In genomic region chr10:3761111-3761686, GRCh38 we compare ENCODE assay signal across 8 cellular contexts. TPM values are rescaled to one million over a fixed set of nuclear protein-coding genes. Genes with fewer than 3 reads are reported as not detected.
A peak's percentile ranks its signal among the peaks of the same experiment; 100 is the strongest.
DNase-seq lines count a peak whose midpoint lies in the region; ATAC-seq, FAIRE-seq and TF ChIP-seq lines count a peak whose summit lies in the region.

No MANE protein-coding gene starts in this region.

- H3K27me3 Mint-ChIP-seq in T-helper 1 cell treated with Interleukin-12 subunit alpha and Interleukin-12 subunit beta and Interleukin-4 antibody, amounts not matched to agents 30 μg/mL and 1 μg/mL, for 36 hours (ENCODE audit: low read depth), result no peaks in the 10 kb centered on the region
- peaks cover 17% of the 10 kb centered on the region for H3K27me3 Mint-ChIP-seq in H9 (ENCODE audit: low read depth)

- H3K23ac ChIP-seq in trophoblast cell (ENCODE audit: low read length), result no peak overlapping the region
- no peak overlapping the region for H3K23ac ChIP-seq in H9 (ENCODE audit: insufficient read length, low read depth, low read length)

- H2BK120ac ChIP-seq in trophoblast cell (ENCODE audit: insufficient read depth, low read length, poor library complexity) (peak overlapping the region; percentile 48), H9 (ENCODE audit: low read depth, low read length, poor library complexity, severe bottlenecking) (no peak overlapping the region)

- no peak overlapping the region for H3K9ac ChIP-seq in trophoblast cell (ENCODE audit: low read length)
- H3K9ac ChIP-seq in H9 (ENCODE audit: extremely low read depth, insufficient read length, low read length), result no peak overlapping the region

- H2BK15ac ChIP-seq in H9 (ENCODE audit: low read depth, low read length), result no peak overlapping the region

- FAIRE-seq in GM19239 (lab: Jason Lieb, UNC), result peak; percentile 95

- H3K27ac Mint-ChIP-seq in T-helper 1 cell treated with Interleukin-12 subunit alpha and Interleukin-12 subunit beta and Interleukin-4 antibody, amounts not matched to agents 30 μg/mL and 1 μg/mL, for 36 hours, result peak overlapping the region; percentile 93
- no peak overlapping the region for H3K27ac Mint-ChIP-seq in H9

- TF ChIP-seq CTCF in BE2C (IDR thresholded peaks at IDR 0.05; ENCODE audit: low read depth, low read length), result no peak
- no peak for TF ChIP-seq CTCF in H9 (conservative IDR thresholded peaks at IDR 0.05)

- H4K20me1 ChIP-seq in H9 (ENCODE audit: control insufficient read depth, insufficient read depth, insufficient read length), result no peaks in the 10 kb centered on the region

- H4K5ac ChIP-seq in H9 (ENCODE audit: insufficient read length, low read depth, low read length), result no peak overlapping the region

- no peak overlapping the region for H3K56ac ChIP-seq in H9 (ENCODE audit: insufficient read length, low read depth, low read length)

- H3K79me1 ChIP-seq in trophoblast cell (ENCODE audit: low read length) (peaks cover 28% of the 10 kb centered on the region), H9 (ENCODE audit: insufficient read depth, low read depth, low read length, poor library complexity, severe bottlenecking) (no peaks in the 10 kb centered on the region)

- H3T11ph ChIP-seq in H9 (ENCODE audit: low read length), result no peak overlapping the region

- no peak overlapping the region for H2BK20ac ChIP-seq in H9 (ENCODE audit: low read depth, low read length, poor library complexity, severe bottlenecking)

- H3K4ac ChIP-seq in trophoblast cell (ENCODE audit: low read depth, low read length) (no peak overlapping the region), H9 (ENCODE audit: low read depth, low read length) (no peak overlapping the region)

- peak overlapping the region; percentile 36 for H3K14ac ChIP-seq in trophoblast cell (ENCODE audit: low read length)
- H3K14ac ChIP-seq in H9 (ENCODE audit: insufficient read depth, low read length), result no peak overlapping the region

- peaks cover 27 to 38% of the 10 kb centered on the region in 2 experiments for H3K4me1 ChIP-seq in trophoblast cell (ENCODE audit: control insufficient read depth in 1 of 2, insufficient read depth in 2 of 2, low read length in 2 of 2)
- peaks cover 16% of the 10 kb centered on the region for H3K4me1 ChIP-seq in BE2C
- no peaks in the 10 kb centered on the region; the same call in 1 of the 2 replicates for H3K4me1 ChIP-seq in H9 (ENCODE audit: insufficient read depth, low read length)

- peaks cover 91% of the 10 kb centered on the region for H3K4me1 Mint-ChIP-seq in T-helper 1 cell treated with Interleukin-12 subunit alpha and Interleukin-12 subunit beta and Interleukin-4 antibody, amounts not matched to agents 30 μg/mL and 1 μg/mL, for 36 hours (ENCODE audit: low read depth)
- peaks cover 30 to 34% of the 10 kb centered on the region in 2 experiments for H3K4me1 Mint-ChIP-seq in H9

- H4K8ac ChIP-seq in trophoblast cell (ENCODE audit: low read depth, low read length) (no peak overlapping the region), H9 (replicated peaks; ENCODE audit: insufficient read length, low read depth, low read length) (no peak overlapping the region)

- no peak overlapping the region for H2AFZ ChIP-seq in trophoblast cell (ENCODE audit: insufficient read depth, low read length, poor library complexity)
- H2AFZ ChIP-seq in H9 (ENCODE audit: low read length), result no peak overlapping the region

- ATAC-seq in HG02981 (IDR thresholded peaks at IDR 0.05; ENCODE audit: unreplicated experiment), result peak; percentile 40

- no peaks in the 10 kb centered on the region for H3K27me3 ChIP-seq in trophoblast cell (ENCODE audit: insufficient read depth, low read length)
- peaks cover 7% of the 10 kb centered on the region for H3K27me3 ChIP-seq in BE2C
- H3K27me3 ChIP-seq in H9 (ENCODE audit: insufficient read depth, low read length), result 0 out of 2 replicates have a peak, but pooled peaks cover 2% of the 10 kb centered on the region

- H3K9me3 Mint-ChIP-seq in T-helper 1 cell treated with Interleukin-12 subunit alpha and Interleukin-12 subunit beta and Interleukin-4 antibody, amounts not matched to agents 30 μg/mL and 1 μg/mL, for 36 hours, result peaks cover 10% of the 10 kb centered on the region
- no peaks in the 10 kb centered on the region for H3K9me3 Mint-ChIP-seq in H9

- DNase-seq in GM19239 (ENCODE audit: insufficient read length, low spot score) (no peak), trophoblast cell (no peak), NCI-H226 (no peak), NCI-H345 treated with DMSO at 0.1 percent for 48 hours (lab: John Stamatoyannopoulos, UW; ENCODE audit: unreplicated experiment) (no peak), BE2C (no peak), H9 (no peak)

- H3K18ac ChIP-seq in trophoblast cell (ENCODE audit: low read length) (peak overlapping the region; percentile 45), H9 (ENCODE audit: insufficient read length, low read depth, low read length) (no peak overlapping the region)

- H3K36me3 ChIP-seq in trophoblast cell (ENCODE audit: control insufficient read depth in 1 of 2, insufficient read depth in 2 of 2, low read length in 2 of 2) (no peaks in the 10 kb centered on the region), BE2C (no peaks in the 10 kb centered on the region)

- H2BK12ac ChIP-seq in trophoblast cell (ENCODE audit: low read length) (peak overlapping the region; percentile 78), H9 (ENCODE audit: insufficient read length, low read depth, low read length) (no peak overlapping the region)

- peaks cover 20% of the 10 kb centered on the region for H3K36me3 Mint-ChIP-seq in T-helper 1 cell treated with Interleukin-12 subunit alpha and Interleukin-12 subunit beta and Interleukin-4 antibody, amounts not matched to agents 30 μg/mL and 1 μg/mL, for 36 hours (ENCODE audit: low read depth)
- no peaks in the 10 kb centered on the region for H3K36me3 Mint-ChIP-seq in H9 (ENCODE audit: insufficient read depth in 1 of 3, low read depth in 3 of 3)

- H2BK5ac ChIP-seq in trophoblast cell (ENCODE audit: low read depth, low read length, poor library complexity), result peak overlapping the region; percentile 23
- no peak overlapping the region for H2BK5ac ChIP-seq in H9 (ENCODE audit: insufficient read length, low read length)

- H3K4me3 ChIP-seq in trophoblast cell (ENCODE audit: low read depth, low read length) (no peak overlapping the region), BE2C (ENCODE audit: low read depth, low read length) (no peak overlapping the region)

- peak overlapping the region; percentile 31 for H2AK5ac ChIP-seq in trophoblast cell (ENCODE audit: low read length)
- no peak overlapping the region for H2AK5ac ChIP-seq in H9 (ENCODE audit: insufficient read length, low read length)

- no peaks in the 10 kb centered on the region for H3K79me2 ChIP-seq in trophoblast cell (ENCODE audit: control insufficient read depth, insufficient read depth, low read length, poor library complexity)
- no peaks in the 10 kb centered on the region for H3K79me2 ChIP-seq in H9 (ENCODE audit: insufficient read depth, low read length)

- H3K9me3 ChIP-seq in trophoblast cell (ENCODE audit: insufficient read depth, low read depth, low read length) (no peaks in the 10 kb centered on the region), BE2C (no peaks in the 10 kb centered on the region), H9 (ENCODE audit: control insufficient read depth, low read depth, low read length) (no peaks in the 10 kb centered on the region)

- H3K4me2 ChIP-seq in trophoblast cell (ENCODE audit: low read length), result no peak overlapping the region
- no peak overlapping the region for H3K4me2 ChIP-seq in H9 (ENCODE audit: insufficient read depth, insufficient read length, low read length)

- H3K27ac ChIP-seq in trophoblast cell (ENCODE audit: low read depth, low read length) (peak overlapping the region; percentile 69), H9 (ENCODE audit: insufficient read length, low read depth, low read length) (no peak overlapping the region)

- H3K23me2 ChIP-seq in H9 (ENCODE audit: insufficient read length, low read depth, low read length, poor library complexity, severe bottlenecking), result no peaks in the 10 kb centered on the region

- H3K4me3 Mint-ChIP-seq in T-helper 1 cell treated with Interleukin-12 subunit alpha and Interleukin-12 subunit beta and Interleukin-4 antibody, amounts not matched to agents 30 μg/mL and 1 μg/mL, for 36 hours, result no peak overlapping the region
- no peak overlapping the region for H3K4me3 Mint-ChIP-seq in H9

- H4K12ac ChIP-seq in trophoblast cell (ENCODE audit: low read depth, low read length), result no peak overlapping the region

- WGBS in trophoblast cell (ENCODE audit: extremely low coverage, insufficient coverage, insufficient read length), result no CpG with 5 or more reads among the region's 8 CpGs
- no CpG with 5 or more reads among the region's 8 CpGs for WGBS in H9 (ENCODE audit: extremely low coverage, insufficient read length, low lambda C conversion rate)

- peak overlapping the region; percentile 67 for H4K91ac ChIP-seq in trophoblast cell (ENCODE audit: low read depth, low read length)
- H4K91ac ChIP-seq in H9 (ENCODE audit: insufficient read length, low read depth, low read length), result no peak overlapping the region

RNA-seq across cellular contexts. Expression of gene KLF6, which starts 23.8 kb away (rescaled TPM):
- polyA plus RNA-seq in trophoblast cell (2013), result 113 TPM in 2 replicates
- polyA plus RNA-seq in BE2C (2012; ENCODE audit: insufficient read depth, insufficient read length, low read depth), result 56.1 TPM
- total RNA-seq in H9 (2021), result 19.3 and 20.9 TPM in 2 replicates
